Comparison of ENCODE assay signal across 1 cellular context in the genomic region with DNA sequence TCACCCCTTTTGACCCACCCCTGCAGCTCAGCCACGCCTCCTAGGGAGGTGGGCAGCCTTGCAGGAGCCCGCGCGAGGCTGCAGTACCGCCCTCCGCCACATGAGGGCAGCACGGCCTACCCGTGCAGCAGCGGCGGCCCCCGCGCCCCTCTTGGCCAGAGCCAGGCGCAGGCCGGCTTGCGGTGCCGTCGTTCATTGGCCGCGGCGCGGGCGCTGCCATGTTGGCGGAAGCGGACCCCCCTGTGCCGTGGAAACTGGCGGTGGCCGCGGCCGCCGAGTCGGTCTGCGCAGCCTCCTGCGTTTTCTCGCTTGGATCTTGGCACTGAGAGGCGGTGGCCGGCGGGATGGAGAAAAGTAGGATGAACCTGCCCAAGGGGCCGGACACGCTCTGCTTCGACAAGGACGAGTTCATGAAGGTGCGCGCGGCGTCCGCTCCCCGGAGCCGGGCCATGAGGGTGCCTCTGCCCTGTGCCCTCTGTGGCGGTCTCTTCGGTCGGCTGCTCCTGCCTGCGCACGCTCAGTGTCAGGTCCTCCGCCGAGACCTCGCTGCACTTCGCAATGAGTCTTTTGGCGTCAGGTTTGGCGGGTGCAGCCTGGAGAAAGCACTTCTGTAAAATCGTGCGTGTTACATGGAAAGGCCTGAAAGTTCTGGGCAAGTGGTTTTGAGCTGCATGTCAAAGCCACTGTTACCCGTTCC.
TF ChIP-seq lines count a peak whose summit lies in the region.

Gene COG2 (plus strand): TSS at position 219 of the 697 bp plus-strand sequence. CDS start 126 bp downstream, at position 345.

TF ChIP-seq in K562, 482 proteins besides CTCF, POLR2A, EP300 and RAD21 (continued from another document and continues in another):
- TF ChIP-seq RUNX1 (IDR thresholded peaks at IDR 0.05; ENCODE audit: low read depth) (no peak), SRSF9 (IDR thresholded peaks at IDR 0.05; ENCODE audit: borderline replicate concordance, low read depth, low read length) (no peak), ZNF282 (CRISPR knock-in tag; IDR thresholded peaks at IDR 0.05) (peak; percentile 21; the same call in 1 of the 2 replicates), ZBTB2 (IDR thresholded peaks at IDR 0.05) (no peak), ZC3H11A (IDR thresholded peaks at IDR 0.05; ENCODE audit: low read depth, low read length) (no peak), ZNF449 (CRISPR knock-in tag; IDR thresholded peaks at IDR 0.05) (no peak), CUX1 (CRISPR knock-in tag; IDR thresholded peaks at IDR 0.05) (no peak), ELF2 (CRISPR knock-in tag; IDR thresholded peaks at IDR 0.05) (peak; percentile 96), MBD2 (IDR thresholded peaks at IDR 0.05; ENCODE audit: borderline replicate concordance, low read depth) (no peak), NUFIP1 (IDR thresholded peaks at IDR 0.05; ENCODE audit: partially characterized antibody) (no peak), RBM15 (IDR thresholded peaks at IDR 0.05; ENCODE audit: insufficient read depth, low read length) (no peak), LCOR (CRISPR knock-in tag; IDR thresholded peaks at IDR 0.05) (peak; percentile 75), MCM7 (IDR thresholded peaks at IDR 0.05) (no peak), MNT (conservative IDR thresholded peaks at IDR 0.05) (peak; percentile 87 to 96), ZNF253 (CRISPR knock-in tag; conservative IDR thresholded peaks at IDR 0.05) (no peak), SMARCC2 (IDR thresholded peaks at IDR 0.05; ENCODE audit: low read depth) (no peak), ZFX (CRISPR knock-in tag; IDR thresholded peaks at IDR 0.05) (peak; percentile 86), USF2 (CRISPR knock-in tag; IDR thresholded peaks at IDR 0.05) (no peak), ETS2 (tag; IDR thresholded peaks at IDR 0.05; ENCODE audit: borderline replicate concordance, poor library complexity, severe bottlenecking) (no peak), TRIM25 (IDR thresholded peaks at IDR 0.05; ENCODE audit: borderline replicate concordance) (no peak), SETDB1 (IDR thresholded peaks at IDR 0.05; ENCODE audit: low read length) (no peak), ATF7 (IDR thresholded peaks at IDR 0.05) (peak; percentile 88), EGR1 (conservative IDR thresholded peaks at IDR 0.05) (peak; percentile 53), KAT7 (CRISPR knock-in tag; IDR thresholded peaks at IDR 0.05; ENCODE audit: borderline replicate concordance) (peak; percentile 97; the same call in 1 of the 2 replicates), STAT5B (CRISPR knock-in tag; IDR thresholded peaks at IDR 0.05) (no peak), GMEB1 (CRISPR knock-in tag; IDR thresholded peaks at IDR 0.05) (peak; percentile 79), CTBP1 (IDR thresholded peaks at IDR 0.05; ENCODE audit: borderline replicate concordance) (peak; percentile 99), GTF2A2 (tag; IDR thresholded peaks at IDR 0.05) (no peak), U2AF2 (optimal IDR thresholded peaks at IDR 0.05; ENCODE audit: low read depth, low read length) (no peak)
- TF ChIP-seq, protein P1, sequence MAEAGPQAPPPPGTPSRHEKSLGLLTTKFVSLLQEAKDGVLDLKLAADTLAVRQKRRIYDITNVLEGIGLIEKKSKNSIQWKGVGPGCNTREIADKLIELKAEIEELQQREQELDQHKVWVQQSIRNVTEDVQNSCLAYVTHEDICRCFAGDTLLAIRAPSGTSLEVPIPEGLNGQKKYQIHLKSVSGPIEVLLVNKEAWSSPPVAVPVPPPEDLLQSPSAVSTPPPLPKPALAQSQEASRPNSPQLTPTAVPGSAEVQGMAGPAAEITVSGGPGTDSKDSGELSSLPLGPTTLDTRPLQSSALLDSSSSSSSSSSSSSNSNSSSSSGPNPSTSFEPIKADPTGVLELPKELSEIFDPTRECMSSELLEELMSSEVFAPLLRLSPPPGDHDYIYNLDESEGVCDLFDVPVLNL (CRISPR knock-in tag; IDR thresholded peaks at IDR 0.05; ENCODE audit: low read depth), result peak; percentile 79; the same call in 1 of the 2 replicates
- TF ChIP-seq, protein P2, sequence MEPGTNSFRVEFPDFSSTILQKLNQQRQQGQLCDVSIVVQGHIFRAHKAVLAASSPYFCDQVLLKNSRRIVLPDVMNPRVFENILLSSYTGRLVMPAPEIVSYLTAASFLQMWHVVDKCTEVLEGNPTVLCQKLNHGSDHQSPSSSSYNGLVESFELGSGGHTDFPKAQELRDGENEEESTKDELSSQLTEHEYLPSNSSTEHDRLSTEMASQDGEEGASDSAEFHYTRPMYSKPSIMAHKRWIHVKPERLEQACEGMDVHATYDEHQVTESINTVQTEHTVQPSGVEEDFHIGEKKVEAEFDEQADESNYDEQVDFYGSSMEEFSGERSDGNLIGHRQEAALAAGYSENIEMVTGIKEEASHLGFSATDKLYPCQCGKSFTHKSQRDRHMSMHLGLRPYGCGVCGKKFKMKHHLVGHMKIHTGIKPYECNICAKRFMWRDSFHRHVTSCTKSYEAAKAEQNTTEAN (CRISPR knock-in tag; IDR thresholded peaks at IDR 0.05), result 0 out of 2 replicates have a peak, but pooled peaks have one; percentile 66
- TF ChIP-seq, protein P3, sequence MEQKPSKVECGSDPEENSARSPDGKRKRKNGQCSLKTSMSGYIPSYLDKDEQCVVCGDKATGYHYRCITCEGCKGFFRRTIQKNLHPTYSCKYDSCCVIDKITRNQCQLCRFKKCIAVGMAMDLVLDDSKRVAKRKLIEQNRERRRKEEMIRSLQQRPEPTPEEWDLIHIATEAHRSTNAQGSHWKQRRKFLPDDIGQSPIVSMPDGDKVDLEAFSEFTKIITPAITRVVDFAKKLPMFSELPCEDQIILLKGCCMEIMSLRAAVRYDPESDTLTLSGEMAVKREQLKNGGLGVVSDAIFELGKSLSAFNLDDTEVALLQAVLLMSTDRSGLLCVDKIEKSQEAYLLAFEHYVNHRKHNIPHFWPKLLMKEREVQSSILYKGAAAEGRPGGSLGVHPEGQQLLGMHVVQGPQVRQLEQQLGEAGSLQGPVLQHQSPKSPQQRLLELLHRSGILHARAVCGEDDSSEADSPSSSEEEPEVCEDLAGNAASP (IDR thresholded peaks at IDR 0.05), result no peak
- TF ChIP-seq, protein P4, sequence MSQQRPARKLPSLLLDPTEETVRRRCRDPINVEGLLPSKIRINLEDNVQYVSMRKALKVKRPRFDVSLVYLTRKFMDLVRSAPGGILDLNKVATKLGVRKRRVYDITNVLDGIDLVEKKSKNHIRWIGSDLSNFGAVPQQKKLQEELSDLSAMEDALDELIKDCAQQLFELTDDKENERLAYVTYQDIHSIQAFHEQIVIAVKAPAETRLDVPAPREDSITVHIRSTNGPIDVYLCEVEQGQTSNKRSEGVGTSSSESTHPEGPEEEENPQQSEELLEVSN (IDR thresholded peaks at IDR 0.05; ENCODE audit: borderline replicate concordance in 1 of 2, extremely low read depth in 1 of 2, insufficient read depth in 1 of 2, insufficient read length in 1 of 2, low read depth in 1 of 2, low read length in 1 of 2, poor library complexity in 1 of 2, severe bottlenecking in 1 of 2), result no peak
- TF ChIP-seq, protein P5, sequence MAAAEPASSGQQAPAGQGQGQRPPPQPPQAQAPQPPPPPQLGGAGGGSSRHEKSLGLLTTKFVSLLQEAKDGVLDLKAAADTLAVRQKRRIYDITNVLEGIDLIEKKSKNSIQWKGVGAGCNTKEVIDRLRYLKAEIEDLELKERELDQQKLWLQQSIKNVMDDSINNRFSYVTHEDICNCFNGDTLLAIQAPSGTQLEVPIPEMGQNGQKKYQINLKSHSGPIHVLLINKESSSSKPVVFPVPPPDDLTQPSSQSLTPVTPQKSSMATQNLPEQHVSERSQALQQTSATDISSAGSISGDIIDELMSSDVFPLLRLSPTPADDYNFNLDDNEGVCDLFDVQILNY (CRISPR knock-in tag; IDR thresholded peaks at IDR 0.05), result peak; percentile 94
